Comparison of ENCODE assay signal across 1 cellular context in the genomic region with DNA sequence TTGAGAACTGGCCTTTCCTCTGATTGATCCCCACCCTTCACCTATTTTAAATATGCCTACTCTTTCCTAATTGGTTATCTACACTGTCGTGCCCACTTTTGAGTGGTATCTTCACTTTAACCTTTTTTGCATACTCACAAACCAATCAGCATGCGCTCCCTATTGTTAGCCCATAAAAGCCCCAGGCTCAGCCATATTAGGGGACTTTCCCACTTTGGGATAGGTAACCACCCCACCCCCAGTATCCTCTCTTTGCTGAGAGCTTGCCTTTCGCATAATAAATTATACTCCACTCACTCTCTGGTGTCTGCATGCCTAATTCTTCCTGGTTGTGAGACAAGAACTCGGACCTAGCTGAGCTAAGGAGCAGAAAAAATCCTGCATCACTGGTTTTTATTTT.
TF ChIP-seq lines count a peak whose summit lies in the region.

No MANE protein-coding gene starts in this region.

TF ChIP-seq in GM23338, 12 proteins besides CTCF, POLR2A, EP300 and RAD21 (continued from another document):
- TF ChIP-seq REST (IDR thresholded peaks at IDR 0.05; ENCODE audit: unreplicated experiment) = no peak
